In genomic region chr10:97664282-97664850, GRCh38 we compare ENCODE assay signal across 1 cellular context.
TF ChIP-seq lines count a peak whose summit lies in the region.

No MANE protein-coding gene starts in this region.

TF ChIP-seq in K562, 482 proteins besides CTCF, POLR2A, EP300 and RAD21 (continued from another document and continues in another):
- TF ChIP-seq, protein P1, sequence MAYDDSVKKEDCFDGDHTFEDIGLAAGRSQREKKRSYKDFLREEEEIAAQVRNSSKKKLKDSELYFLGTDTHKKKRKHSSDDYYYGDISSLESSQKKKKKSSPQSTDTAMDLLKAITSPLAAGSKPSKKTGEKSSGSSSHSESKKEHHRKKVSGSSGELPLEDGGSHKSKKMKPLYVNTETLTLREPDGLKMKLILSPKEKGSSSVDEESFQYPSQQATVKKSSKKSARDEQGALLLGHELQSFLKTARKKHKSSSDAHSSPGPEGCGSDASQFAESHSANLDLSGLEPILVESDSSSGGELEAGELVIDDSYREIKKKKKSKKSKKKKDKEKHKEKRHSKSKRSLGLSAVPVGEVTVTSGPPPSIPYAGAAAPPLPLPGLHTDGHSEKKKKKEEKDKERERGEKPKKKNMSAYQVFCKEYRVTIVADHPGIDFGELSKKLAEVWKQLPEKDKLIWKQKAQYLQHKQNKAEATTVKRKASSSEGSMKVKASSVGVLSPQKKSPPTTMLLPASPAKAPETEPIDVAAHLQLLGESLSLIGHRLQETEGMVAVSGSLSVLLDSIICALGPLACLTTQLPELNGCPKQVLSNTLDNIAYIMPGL (CRISPR knock-in tag; IDR thresholded peaks at IDR 0.05) = no peak
- TF ChIP-seq RBM34 (IDR thresholded peaks at IDR 0.05; ENCODE audit: borderline replicate concordance, insufficient read depth, low read length) (no peak), RBM14 (IDR thresholded peaks at IDR 0.05; ENCODE audit: borderline replicate concordance, insufficient read depth, low read depth, low read length) (no peak), CHD4 (IDR thresholded peaks at IDR 0.05; ENCODE audit: insufficient read depth, insufficient replicate concordance, low read depth, low read length, poor library complexity, severe bottlenecking) (no peak), TAF15 (IDR thresholded peaks at IDR 0.05; ENCODE audit: low read depth, low read length) (no peak), SPI1 (IDR thresholded peaks at IDR 0.05; ENCODE audit: borderline replicate concordance, low read depth, low read length) (peak; percentile 68; the same call in 1 of the 2 replicates), ATF6 (CRISPR knock-in tag; IDR thresholded peaks at IDR 0.05) (no peak), ZNF639 (CRISPR knock-in tag; conservative IDR thresholded peaks at IDR 0.05 in 1 of 2, IDR thresholded peaks at IDR 0.05 in 1 of 2) (peak in 1 of 2 experiments; percentile 53; a peak in 1 of 4 replicates), STAT5A (IDR thresholded peaks at IDR 0.05; ENCODE audit: borderline replicate concordance, low read length) (peak; percentile 68), ZNF561 (CRISPR knock-in tag; conservative IDR thresholded peaks at IDR 0.05) (no peak), ETV6 (IDR thresholded peaks at IDR 0.05; ENCODE audit: borderline replicate concordance in 1 of 2, low read depth in 2 of 2, low read length in 1 of 2) (peak in 1 of 2 experiments; percentile 83; a peak in 2 of 4 replicates), ETV6 (CRISPR knock-in tag; IDR thresholded peaks at IDR 0.05; ENCODE audit: borderline replicate concordance) (no peak), MEF2D (tag; conservative IDR thresholded peaks at IDR 0.05; ENCODE audit: low read depth) (no peak), BHLHE40 (IDR thresholded peaks at IDR 0.05; ENCODE audit: low read length) (no peak), EP400 (IDR thresholded peaks at IDR 0.05) (peak; percentile 29; the same call in 1 of the 2 replicates), NCOA4 (IDR thresholded peaks at IDR 0.05; ENCODE audit: partially characterized antibody) (peak; percentile 7), TARDBP (IDR thresholded peaks at IDR 0.05) (no peak; the same call in 1 of the 2 replicates), SNIP1 (IDR thresholded peaks at IDR 0.05; ENCODE audit: low read depth) (no peak), ZNF57 (CRISPR knock-in tag; IDR thresholded peaks at IDR 0.05) (no peak), ZNF318 (IDR thresholded peaks at IDR 0.05; ENCODE audit: borderline replicate concordance in 1 of 2, low read depth in 1 of 2) (no peak), DPF2 (IDR thresholded peaks at IDR 0.05) (peak; percentile 97), FOSL1 (tag; conservative IDR thresholded peaks at IDR 0.05) (peak; percentile 78), BCLAF1 (IDR thresholded peaks at IDR 0.05; ENCODE audit: borderline replicate concordance in 1 of 2, control insufficient read depth in 1 of 2, low read depth in 2 of 2, low read length in 1 of 2) (peak in 1 of 2 experiments; percentile 35; a peak in 1 of 4 replicates), ZHX1 (conservative IDR thresholded peaks at IDR 0.05; ENCODE audit: low read length) (no peak), ZNF740 (CRISPR knock-in tag; IDR thresholded peaks at IDR 0.05) (no peak), ZNF740 (tag; IDR thresholded peaks at IDR 0.05) (no peak), KLF16 (IDR thresholded peaks at IDR 0.05) (peak; percentile 88), RBM25 (IDR thresholded peaks at IDR 0.05; ENCODE audit: low read depth, low read length, severe bottlenecking) (no peak)
- TF ChIP-seq, protein P2, sequence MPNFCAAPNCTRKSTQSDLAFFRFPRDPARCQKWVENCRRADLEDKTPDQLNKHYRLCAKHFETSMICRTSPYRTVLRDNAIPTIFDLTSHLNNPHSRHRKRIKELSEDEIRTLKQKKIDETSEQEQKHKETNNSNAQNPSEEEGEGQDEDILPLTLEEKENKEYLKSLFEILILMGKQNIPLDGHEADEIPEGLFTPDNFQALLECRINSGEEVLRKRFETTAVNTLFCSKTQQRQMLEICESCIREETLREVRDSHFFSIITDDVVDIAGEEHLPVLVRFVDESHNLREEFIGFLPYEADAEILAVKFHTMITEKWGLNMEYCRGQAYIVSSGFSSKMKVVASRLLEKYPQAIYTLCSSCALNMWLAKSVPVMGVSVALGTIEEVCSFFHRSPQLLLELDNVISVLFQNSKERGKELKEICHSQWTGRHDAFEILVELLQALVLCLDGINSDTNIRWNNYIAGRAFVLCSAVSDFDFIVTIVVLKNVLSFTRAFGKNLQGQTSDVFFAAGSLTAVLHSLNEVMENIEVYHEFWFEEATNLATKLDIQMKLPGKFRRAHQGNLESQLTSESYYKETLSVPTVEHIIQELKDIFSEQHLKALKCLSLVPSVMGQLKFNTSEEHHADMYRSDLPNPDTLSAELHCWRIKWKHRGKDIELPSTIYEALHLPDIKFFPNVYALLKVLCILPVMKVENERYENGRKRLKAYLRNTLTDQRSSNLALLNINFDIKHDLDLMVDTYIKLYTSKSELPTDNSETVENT (CRISPR knock-in tag; IDR thresholded peaks at IDR 0.05) = no peak
- TF ChIP-seq, protein P3, sequence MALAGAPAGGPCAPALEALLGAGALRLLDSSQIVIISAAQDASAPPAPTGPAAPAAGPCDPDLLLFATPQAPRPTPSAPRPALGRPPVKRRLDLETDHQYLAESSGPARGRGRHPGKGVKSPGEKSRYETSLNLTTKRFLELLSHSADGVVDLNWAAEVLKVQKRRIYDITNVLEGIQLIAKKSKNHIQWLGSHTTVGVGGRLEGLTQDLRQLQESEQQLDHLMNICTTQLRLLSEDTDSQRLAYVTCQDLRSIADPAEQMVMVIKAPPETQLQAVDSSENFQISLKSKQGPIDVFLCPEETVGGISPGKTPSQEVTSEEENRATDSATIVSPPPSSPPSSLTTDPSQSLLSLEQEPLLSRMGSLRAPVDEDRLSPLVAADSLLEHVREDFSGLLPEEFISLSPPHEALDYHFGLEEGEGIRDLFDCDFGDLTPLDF (CRISPR knock-in tag; IDR thresholded peaks at IDR 0.05) = no peak
